ENCODE assay signal across 1 cellular context in the genomic region with DNA sequence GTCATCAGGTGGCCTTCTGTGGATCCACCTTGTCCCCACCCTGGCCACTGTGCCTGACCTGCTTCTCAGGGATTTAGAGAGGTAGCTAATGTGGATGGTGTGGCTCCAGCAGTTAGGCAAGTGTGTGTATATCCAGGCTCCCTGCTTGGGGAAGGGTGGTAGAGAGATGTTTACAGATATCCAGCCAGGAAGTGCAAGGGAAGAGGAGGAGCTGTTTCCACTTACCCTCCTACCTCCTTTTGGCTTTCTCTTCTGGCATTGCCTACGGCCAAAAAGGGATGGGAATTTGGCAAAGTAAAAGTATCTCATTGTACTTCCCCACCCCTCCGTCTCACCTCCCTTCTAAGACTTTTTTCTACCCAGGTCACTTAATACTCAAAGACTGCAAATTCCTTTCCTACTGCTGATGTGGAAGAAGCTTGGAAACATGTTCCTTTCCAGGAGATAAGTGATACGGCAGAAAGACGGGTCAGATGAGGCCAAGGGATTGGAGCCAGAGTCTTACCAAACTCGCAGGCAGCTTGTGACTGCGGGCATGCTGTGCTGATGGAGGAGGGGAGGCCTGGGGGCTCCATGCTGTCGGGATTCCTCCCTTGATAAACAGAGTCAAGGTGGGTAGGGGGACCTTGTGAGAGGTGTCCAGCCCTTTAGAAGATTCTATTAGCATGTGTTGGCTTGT.
TF ChIP-seq lines count a peak whose summit lies in the region.

No MANE protein-coding gene starts in this region.

TF ChIP-seq in WTC11, 78 proteins besides CTCF, POLR2A, EP300 and RAD21 (continued from another document):
- TF ChIP-seq AR (CRISPR knock-in tag; IDR thresholded peaks at IDR 0.05): no peak
- no peak for TF ChIP-seq CREB1 (CRISPR knock-in tag; IDR thresholded peaks at IDR 0.05)
- TF ChIP-seq SOX15 (CRISPR knock-in tag; IDR thresholded peaks at IDR 0.05): no peak
- no peak for TF ChIP-seq PREB (CRISPR knock-in tag; IDR thresholded peaks at IDR 0.05; ENCODE audit: borderline replicate concordance)
- TF ChIP-seq ESRRA (CRISPR knock-in tag; IDR thresholded peaks at IDR 0.05; ENCODE audit: borderline replicate concordance): no peak
- TF ChIP-seq KAT7 (CRISPR knock-in tag; IDR thresholded peaks at IDR 0.05; ENCODE audit: borderline replicate concordance): no peak
- no peak for TF ChIP-seq SP1 (CRISPR knock-in tag; conservative IDR thresholded peaks at IDR 0.05)
- TF ChIP-seq TP53 (CRISPR knock-in tag; IDR thresholded peaks at IDR 0.05): no peak
- no peak for TF ChIP-seq NR2C2 (CRISPR knock-in tag; IDR thresholded peaks at IDR 0.05)
